Comparison of ENCODE assay signal across 33 cellular contexts in genomic region chr5:125139590-125139989, GRCh38.
"Had no signal": no experiment of that assay in that cellular context is flagged by ENCODE, and none has a peak within 500 bp of the region (broad histone marks: within the 10 kb centered on the region; RNA-seq: fewer than 3 reads in every experiment).

No MANE protein-coding gene starts in this region.

- H3K4me3 Mint-ChIP-seq: activated CD4-positive, alpha-beta memory T cell treated with anti-CD3 and anti-CD28 coated beads for 36 hours; activated CD4-positive, alpha-beta T cell treated with anti-CD3 and anti-CD28 coated beads for 36 hours; activated CD4-positive, alpha-beta T cell treated with anti-CD3 and anti-CD28 coated beads, Interleukin-2, amount 10 ng/mL, durations not matched to agents 24 days and 14 days; activated CD8-positive, alpha-beta T cell treated with anti-CD3 and anti-CD28 coated beads, Interleukin-2, amount 10 ng/mL, durations not matched to agents 7 days and 5 days; activated naive CD8-positive, alpha-beta T cell treated with anti-CD3 and anti-CD28 coated beads for 36 hours; activated naive CD8-positive, alpha-beta T cell treated with anti-CD3 and anti-CD28 coated beads, Interleukin-2, amount 50 U/mL, for 24 hours; activated T-cell treated with anti-CD3 and anti-CD28 coated beads, Interleukin-2, amount 50 U/mL, for 24 hours; activated T-cell treated with anti-CD3 and anti-CD28 coated beads, Interleukin-2, amount 50 U/mL, for 72 hours; central memory CD8-positive, alpha-beta T cell; effector memory CD8-positive, alpha-beta T cell had no signal

- H3K4me3 ChIP-seq: adrenal gland, ascending aorta, esophagus muscularis mucosa, gastrocnemius medialis, heart left ventricle had no signal

- H3K4me1 ChIP-seq: adrenal gland, ascending aorta had no signal

- H3K27me3 Mint-ChIP-seq: activated CD4-positive, alpha-beta memory T cell treated with anti-CD3 and anti-CD28 coated beads for 36 hours; activated CD4-positive, alpha-beta T cell treated with anti-CD3 and anti-CD28 coated beads for 36 hours; activated CD4-positive, alpha-beta T cell treated with anti-CD3 and anti-CD28 coated beads, Interleukin-2, amount 10 ng/mL, durations not matched to agents 24 days and 14 days; activated naive CD8-positive, alpha-beta T cell treated with anti-CD3 and anti-CD28 coated beads for 36 hours; activated naive CD8-positive, alpha-beta T cell treated with anti-CD3 and anti-CD28 coated beads, Interleukin-2, amount 50 U/mL, for 24 hours; activated T-cell treated with anti-CD3 and anti-CD28 coated beads, Interleukin-2, amount 50 U/mL, for 24 hours; central memory CD8-positive, alpha-beta T cell; effector memory CD8-positive, alpha-beta T cell had no signal

- H3K27ac Mint-ChIP-seq: activated CD4-positive, alpha-beta memory T cell treated with anti-CD3 and anti-CD28 coated beads for 36 hours; activated CD4-positive, alpha-beta T cell treated with anti-CD3 and anti-CD28 coated beads for 36 hours; activated CD4-positive, alpha-beta T cell treated with anti-CD3 and anti-CD28 coated beads, Interleukin-2, amount 10 ng/mL, durations not matched to agents 24 days and 14 days; activated CD8-positive, alpha-beta T cell treated with anti-CD3 and anti-CD28 coated beads, Interleukin-2, amount 10 ng/mL, durations not matched to agents 7 days and 5 days; activated naive CD8-positive, alpha-beta T cell treated with anti-CD3 and anti-CD28 coated beads for 36 hours; activated naive CD8-positive, alpha-beta T cell treated with anti-CD3 and anti-CD28 coated beads, Interleukin-2, amount 50 U/mL, for 24 hours; activated T-cell treated with anti-CD3 and anti-CD28 coated beads, Interleukin-2, amount 50 U/mL, for 24 hours; activated T-cell treated with anti-CD3 and anti-CD28 coated beads, Interleukin-2, amount 50 U/mL, for 72 hours; effector memory CD8-positive, alpha-beta T cell had no signal

- H3K9me3 Mint-ChIP-seq: activated naive CD8-positive, alpha-beta T cell treated with anti-CD3 and anti-CD28 coated beads for 36 hours had no signal

- H3K36me3 ChIP-seq: adrenal gland, ascending aorta, brain microvascular endothelial cell, esophagus muscularis mucosa, gastrocnemius medialis, heart left ventricle had no signal

- H3K9me3 ChIP-seq: adrenal gland, ascending aorta, esophagus muscularis mucosa, gastrocnemius medialis, heart left ventricle had no signal

- H3K36me3 Mint-ChIP-seq: activated CD4-positive, alpha-beta memory T cell treated with anti-CD3 and anti-CD28 coated beads for 36 hours; activated naive CD8-positive, alpha-beta T cell treated with anti-CD3 and anti-CD28 coated beads for 36 hours had no signal

- DNase-seq: activated CD4-positive, alpha-beta memory T cell treated with anti-CD3 and anti-CD28 coated beads for 36 hours; activated CD4-positive, alpha-beta T cell treated with anti-CD3 and anti-CD28 coated beads for 36 hours; activated CD4-positive, alpha-beta T cell treated with anti-CD3 and anti-CD28 coated beads, Interleukin-2, amount 10 ng/mL, durations not matched to agents 24 days and 14 days; activated CD4-positive, CD25-positive, alpha-beta regulatory T cell; activated CD4-positive, CD25-positive, alpha-beta regulatory T cell treated with anti-CD3 and anti-CD28 coated beads, Interleukin-2, amount 50 U/mL, for 72 hours; activated CD8-positive, alpha-beta memory T cell treated with anti-CD3 and anti-CD28 coated beads, Interleukin-2, amount 50 U/mL, for 48 hours; activated CD8-positive, alpha-beta T cell treated with anti-CD3 and anti-CD28 coated beads, Interleukin-2, amount 10 ng/mL, durations not matched to agents 7 days and 5 days; activated gamma-delta T cell; activated naive CD4-positive, alpha-beta T cell; activated naive CD4-positive, alpha-beta T cell treated with anti-CD3 and anti-CD28 coated beads, Interleukin-2, amount 50 U/mL, for 16 hours; activated naive CD8-positive, alpha-beta T cell treated with anti-CD3 and anti-CD28 coated beads for 36 hours; activated naive CD8-positive, alpha-beta T cell treated with anti-CD3 and anti-CD28 coated beads, Interleukin-2, amount 50 U/mL, for 24 hours; activated T-cell treated with anti-CD3 and anti-CD28 coated beads for 4 hours; activated T-cell treated with anti-CD3 and anti-CD28 coated beads, Interleukin-2, amount 50 U/mL, for 24 hours; activated T-cell treated with anti-CD3 and anti-CD28 coated beads, Interleukin-2, amount 50 U/mL, for 72 hours; adrenal gland; amygdala; brain microvascular endothelial cell; cortex of kidney; dermis blood vessel endothelial cell; effector CD4-positive, alpha-beta T cell; effector memory CD8-positive, alpha-beta T cell; erythroblast; foreskin keratinocyte; gastrocnemius medialis; glutamatergic neuron; heart left ventricle; T-helper 2 cell had no signal

- H3K27ac ChIP-seq: adrenal gland, ascending aorta, brain microvascular endothelial cell, esophagus muscularis mucosa, foreskin keratinocyte, gastrocnemius medialis, heart left ventricle had no signal

- ATAC-seq: activated CD4-positive, alpha-beta T cell treated with anti-CD3 and anti-CD28 coated beads for 36 hours; activated CD8-positive, alpha-beta T cell treated with anti-CD3 and anti-CD28 coated beads, Interleukin-2, amount 10 ng/mL, durations not matched to agents 7 days and 5 days; activated naive CD8-positive, alpha-beta T cell treated with anti-CD3 and anti-CD28 coated beads, Interleukin-2, amount 50 U/mL, for 24 hours; activated T-cell treated with anti-CD3 and anti-CD28 coated beads, Interleukin-2, amount 50 U/mL, for 72 hours; effector memory CD8-positive, alpha-beta T cell; foreskin keratinocyte; gastrocnemius medialis; heart left ventricle had no signal

- FAIRE-seq: bronchial epithelial cell, colon had no signal

- H3K4me1 Mint-ChIP-seq: activated CD4-positive, alpha-beta T cell treated with anti-CD3 and anti-CD28 coated beads for 36 hours; activated CD4-positive, alpha-beta T cell treated with anti-CD3 and anti-CD28 coated beads, Interleukin-2, amount 10 ng/mL, durations not matched to agents 24 days and 14 days; activated naive CD8-positive, alpha-beta T cell treated with anti-CD3 and anti-CD28 coated beads for 36 hours; activated naive CD8-positive, alpha-beta T cell treated with anti-CD3 and anti-CD28 coated beads, Interleukin-2, amount 50 U/mL, for 24 hours; central memory CD8-positive, alpha-beta T cell had no signal

- H3K27me3 ChIP-seq: adrenal gland, ascending aorta, brain microvascular endothelial cell, esophagus muscularis mucosa, foreskin keratinocyte, gastrocnemius medialis, heart left ventricle had no signal
